In the genomic region with DNA sequence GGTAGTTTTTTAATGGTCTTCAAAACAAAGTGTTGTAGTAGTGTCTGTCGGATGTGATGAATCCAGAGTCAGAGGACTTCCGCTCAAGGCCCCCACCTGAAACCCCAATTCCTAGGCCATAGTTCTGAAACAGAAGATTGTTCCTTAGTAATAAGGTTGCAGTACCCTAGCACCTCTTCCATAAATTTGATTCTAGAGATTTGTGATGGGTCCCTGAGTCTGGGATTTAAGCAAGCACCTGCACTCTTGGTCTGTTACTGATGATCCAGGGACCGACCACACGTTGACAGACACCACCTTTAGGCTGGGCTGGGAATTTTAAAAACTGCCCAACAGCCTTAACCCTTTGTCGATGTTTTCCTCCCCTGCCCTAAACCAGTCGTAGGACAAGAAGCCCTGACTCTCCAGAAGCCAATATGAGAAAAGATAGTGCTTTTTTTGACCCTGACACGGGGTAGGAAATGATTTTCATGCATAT, we compare ENCODE assay signal across 8 cellular contexts. TPM values are rescaled to one million over a fixed set of nuclear protein-coding genes. Genes with fewer than 3 reads are reported as not detected.
DNase-seq lines count a peak whose midpoint lies in the region; ATAC-seq and TF ChIP-seq lines count a peak whose summit lies in the region.

No MANE protein-coding gene starts in this region.

- H4K91ac ChIP-seq in mesenchymal stem cell (ENCODE audit: low read length), result no peak overlapping the region

- no peaks in the 10 kb centered on the region for H3K9me3 Mint-ChIP-seq in central memory CD8-positive, alpha-beta T cell

- H4K8ac ChIP-seq in mesenchymal stem cell (ENCODE audit: low read length), result no peak overlapping the region

- 12% methylated on average over 4 of the region's 7 CpGs for WGBS in mesenchymal stem cell

- H3K27ac ChIP-seq in right atrium auricular region (peak overlapping the region; percentile 98), mesenchymal stem cell (ENCODE audit: low read length, poor library complexity, severe bottlenecking) (peak overlapping the region; percentile 15), vagina (peak overlapping the region; percentile 99)

- H3K23ac ChIP-seq in mesenchymal stem cell (ENCODE audit: low read length in 2 of 2), result no peak overlapping the region

- H2BK5ac ChIP-seq in mesenchymal stem cell (ENCODE audit: low read depth, low read length, poor library complexity, severe bottlenecking), result no peak overlapping the region

- no peak for ATAC-seq in left ventricle myocardium superior
- ATAC-seq in central memory CD8-positive, alpha-beta T cell (replicated peaks; ENCODE audit: extremely low read depth, poor library complexity, severe bottlenecking), result no peak
- no peak for ATAC-seq in GM21381 (IDR thresholded peaks at IDR 0.05; ENCODE audit: unreplicated experiment)
- ATAC-seq in GM21619 (IDR thresholded peaks at IDR 0.05; ENCODE audit: unreplicated experiment), result no peak

- intact Hi-C loops in left ventricle myocardium superior (cut with micrococcal nuclease) (no loop called here), vagina (cut with DNase I) (loop anchor here (10.0 kb wide), 1 partner anchor 101 kb away; a partner anchor contains a TSS)

- no peak for TF ChIP-seq CTCF in right atrium auricular region (IDR thresholded peaks at IDR 0.05)
- TF ChIP-seq CTCF in vagina (IDR thresholded peaks at IDR 0.05), result no peak

- H3K36me3 ChIP-seq in right atrium auricular region (no peaks in the 10 kb centered on the region), mesenchymal stem cell (ENCODE audit: control insufficient read depth in 1 of 2, insufficient read depth in 2 of 2, low read depth in 1 of 2, low read length in 2 of 2) (peaks cover 2 to 9% of the 10 kb centered on the region in 2 experiments), vagina (no peaks in the 10 kb centered on the region)

- DNase-seq in right atrium auricular region (ENCODE audit: low spot score) (no peak), left ventricle myocardium superior (no peak), NCI-H82 (lab: John Stamatoyannopoulos, UW) (peak; percentile 86), mesenchymal stem cell (peak; percentile 30), vagina (ENCODE audit: extremely low spot score in 2 of 2) (no peak)
- DNase-seq in central memory CD8-positive, alpha-beta T cell (ENCODE audit: low spot score in 2 of 2), result no peak

- H3K18ac ChIP-seq in mesenchymal stem cell (ENCODE audit: low read depth in 1 of 2, low read length in 2 of 2), result no peak overlapping the region

- peak overlapping the region; percentile 91 for H3K4me3 Mint-ChIP-seq in central memory CD8-positive, alpha-beta T cell

- peak overlapping the region; percentile 95 for H3K27ac Mint-ChIP-seq in central memory CD8-positive, alpha-beta T cell (ENCODE audit: low read depth)

- no peak overlapping the region for H3K4ac ChIP-seq in mesenchymal stem cell (ENCODE audit: low read depth in 1 of 2, low read length in 2 of 2)

- H3K4me1 Mint-ChIP-seq in central memory CD8-positive, alpha-beta T cell, result peaks cover 42% of the 10 kb centered on the region

- no peaks in the 10 kb centered on the region for H3K9me3 ChIP-seq in right atrium auricular region
- H3K9me3 ChIP-seq in mesenchymal stem cell (ENCODE audit: control insufficient read depth, low read length), result no peaks in the 10 kb centered on the region
- H3K9me3 ChIP-seq in vagina, result no peaks in the 10 kb centered on the region

- no peak overlapping the region for H2AFZ ChIP-seq in mesenchymal stem cell (ENCODE audit: low read depth, low read length)

- H3K27me3 Mint-ChIP-seq in central memory CD8-positive, alpha-beta T cell, result no peaks in the 10 kb centered on the region

- no peak overlapping the region for H2BK15ac ChIP-seq in mesenchymal stem cell (ENCODE audit: low read depth, poor library complexity, severe bottlenecking)

- no peak overlapping the region for H2BK12ac ChIP-seq in mesenchymal stem cell (ENCODE audit: low read length in 2 of 2)

- H3K4me2 ChIP-seq in mesenchymal stem cell (ENCODE audit: low read length, poor library complexity, severe bottlenecking), result peak overlapping the region; percentile 52

- no peak overlapping the region for H2AK5ac ChIP-seq in mesenchymal stem cell (ENCODE audit: low read length, severe bottlenecking)

- H3K4me3 ChIP-seq in right atrium auricular region (peak overlapping the region; percentile 73 to 85), mesenchymal stem cell (ENCODE audit: insufficient read depth in 1 of 2, low read depth in 1 of 2, low read length in 2 of 2) (peak overlapping the region in 1 of 2 experiments; percentile 98), vagina (peak overlapping the region; percentile 84 to 95)

- H3K4me1 ChIP-seq in right atrium auricular region (peaks cover 0 to 40% of the 10 kb centered on the region in 2 donors), mesenchymal stem cell (ENCODE audit: control insufficient read depth, insufficient read depth, low read depth, low read length) (peaks cover 3% of the 10 kb centered on the region), vagina (peaks cover 39% of the 10 kb centered on the region)

- H2BK120ac ChIP-seq in mesenchymal stem cell (ENCODE audit: low read depth, low read length), result no peak overlapping the region

- no peak overlapping the region for H3K14ac ChIP-seq in mesenchymal stem cell (ENCODE audit: low read length in 2 of 2)

- peaks cover 1% of the 10 kb centered on the region for H3K79me1 ChIP-seq in mesenchymal stem cell (replicated peaks; ENCODE audit: low read length, poor library complexity, severe bottlenecking)

- H3K27me3 ChIP-seq in right atrium auricular region, result no peaks in the 10 kb centered on the region
- no peaks in the 10 kb centered on the region for H3K27me3 ChIP-seq in mesenchymal stem cell (ENCODE audit: control insufficient read depth in 1 of 2, insufficient read depth in 1 of 2, low read length in 2 of 2)
- no peaks in the 10 kb centered on the region for H3K27me3 ChIP-seq in vagina

- H3K36me3 Mint-ChIP-seq in central memory CD8-positive, alpha-beta T cell (ENCODE audit: insufficient read depth), result peaks cover 20% of the 10 kb centered on the region

- peak overlapping the region; percentile 94 for H3K9ac ChIP-seq in mesenchymal stem cell (ENCODE audit: low read length)

- no peak for TF ChIP-seq POLR2A in vagina (IDR thresholded peaks at IDR 0.05)

RNA-seq across cellular contexts. Expression of a gene that starts 1.2 kb away (rescaled TPM):
- total RNA-seq in right atrium auricular region (10 to 100 TPM; 26.3 to 34.5 TPM), left ventricle myocardium superior (21.9 TPM), vagina (30.0 TPM)
- 29.7 TPM for polyA plus RNA-seq in mesenchymal stem cell (2013, experiment 1 of 2)
- 30.6 TPM for polyA plus RNA-seq in mesenchymal stem cell (2013, experiment 2 of 2)

RNA-seq across cellular contexts. Expression of a gene that starts 1.3 kb away (rescaled TPM):
- under 1 TPM in 1 of 2 donors, not detected in 1; 0.24 TPM for total RNA-seq in right atrium auricular region
- total RNA-seq in left ventricle myocardium superior, result 0.15 TPM
- polyA plus RNA-seq in mesenchymal stem cell (2013, experiment 1 of 2), result not detected
- 0.03 TPM for polyA plus RNA-seq in mesenchymal stem cell (2013, experiment 2 of 2)
- total RNA-seq in vagina, result not detected

RNA-seq across cellular contexts. Expression of a gene that starts 56.5 kb away (rescaled TPM):
- under 1 TPM; 0.33 to 0.43 TPM for total RNA-seq in right atrium auricular region
- 0.15 TPM for total RNA-seq in left ventricle myocardium superior
- polyA plus RNA-seq in mesenchymal stem cell (2013, experiment 1 of 2), result 1.3 TPM
- polyA plus RNA-seq in mesenchymal stem cell (2013, experiment 2 of 2), result 1.1 TPM
- 2.2 TPM for total RNA-seq in vagina

Comparison
In these comparisons a context has a peak if more than half of its experiments do, and no peak if none do; other contexts are left out.
1. DNase-seq: peak in NCI-H82 (single experiment) and mesenchymal stem cell (single experiment); none in right atrium auricular region (single experiment), left ventricle myocardium superior (single experiment), central memory CD8-positive, alpha-beta T cell (0 of 2) and vagina (0 of 2).
2. H3K27ac ChIP-seq: peak in every context shown above with its lines; median percentile 99 in vagina; 98 in right atrium auricular region; 15 in mesenchymal stem cell.